In genomic region chr17:8223356-8224063, GRCh38 we compare ENCODE assay signal across 8 cellular contexts. TPM values are rescaled to one million over a fixed set of nuclear protein-coding genes. Genes with fewer than 3 reads are reported as not detected.
DNase-seq lines count a peak whose midpoint lies in the region; ATAC-seq, FAIRE-seq and TF ChIP-seq lines count a peak whose summit lies in the region.

No MANE protein-coding gene starts in this region.

- TF ChIP-seq EP300 in H1 (IDR thresholded peaks at IDR 0.05; ENCODE audit: borderline replicate concordance in 1 of 2, low read depth in 2 of 2, low read length in 2 of 2) = no peak

- H4K5ac ChIP-seq in H1 (ENCODE audit: insufficient read length, low read depth, low read length) = peak overlapping the region; percentile 74

- H2BK5ac ChIP-seq in H1 (ENCODE audit: low read depth, low read length) = peak overlapping the region; percentile 89

- no peak for FAIRE-seq in H1 (lab: Jason Lieb, UNC)

- TF ChIP-seq RAD21 in H1 (IDR thresholded peaks at IDR 0.05 in 1 of 2, conservative IDR thresholded peaks at IDR 0.05 in 1 of 2; ENCODE audit: low read depth in 2 of 2, low read length in 2 of 2) = peak in 1 of 2 experiments; percentile 7; a peak in 1 of 4 replicates

- peaks cover 2% of the 10 kb centered on the region for H3K27me3 Mint-ChIP-seq in mesothelial cell of epicardium (ENCODE audit: low read depth)

- no peak overlapping the region for H2BK20ac ChIP-seq in H1 (ENCODE audit: low read length)

- CTCF ChIA-PET in H1 (lab: Charles Lee; ENCODE audit: partially characterized antibody) = interaction anchor here (0.7 to 4.1 kb wide), 18 partner anchors 10 to 166 kb away, joined by 3 to 26 read pairs (median 3); partner anchors contain the start of gene SLC25A35

- no peaks in the 10 kb centered on the region for H3K79me1 ChIP-seq in H1 (ENCODE audit: low read depth, low read length)

- TF ChIP-seq POLR2A in H1 (IDR thresholded peaks at IDR 0.05; ENCODE audit: control extremely low read depth in 1 of 2, low read depth in 2 of 2, low read length in 2 of 2) = peak in 1 of 2 experiments; percentile 68; a peak in 1 of 3 replicates

- H4K20me1 ChIP-seq in BLaER1 (no peaks in the 10 kb centered on the region), H1 (replicated peaks in 1 of 2; ENCODE audit: control insufficient read depth in 1 of 2, insufficient read depth in 2 of 2, low read length in 2 of 2) (peaks cover 3 to 6% of the 10 kb centered on the region in 2 experiments)

- DNase-seq in NCI-H2171 (lab: John Stamatoyannopoulos, UW) (peak; percentile 55), H1 (ENCODE audit: low read depth in 1 of 2, low spot score in 2 of 2) (peak in 1 of 2 experiments; percentile 82), mesothelial cell of epicardium (ENCODE audit: low spot score in 2 of 2, unreplicated experiment in 2 of 2) (peak in 1 of 2 experiments; percentile 56), superior temporal gyrus (ENCODE audit: extremely low spot score) (peak; percentile 67)
- DNase-seq in activated CD4-positive, alpha-beta T cell treated with anti-CD3 and anti-CD28 coated beads, Interleukin-2, amount 50 U/mL, for 4 hours = peak; percentile 38 to 43

- H3K23me2 ChIP-seq in H1 (ENCODE audit: low read depth, low read length) = peaks cover 19% of the 10 kb centered on the region

- H3K23ac ChIP-seq in H1 (ENCODE audit: insufficient read length) = no peak overlapping the region

- H3K9me3 ChIP-seq in BLaER1 (no peaks in the 10 kb centered on the region), H1 (ENCODE audit: insufficient read depth in 2 of 2, low read depth in 1 of 2, low read length in 1 of 2) (no peaks in the 10 kb centered on the region)

- TF ChIP-seq CTCF in H1 (IDR thresholded peaks at IDR 0.05; ENCODE audit: control extremely low read depth in 1 of 3, insufficient read depth in 1 of 3, low read depth in 1 of 3, low read length in 3 of 3) (peak in 1 of 3 experiments; percentile 23; a peak in 1 of 4 replicates), mesothelial cell of epicardium (IDR thresholded peaks at IDR 0.05; ENCODE audit: unreplicated experiment) (no peak)

- H3K18ac ChIP-seq in H1 (ENCODE audit: extremely low read depth, low read length) = peak overlapping the region; percentile 96

- H3K9me3 Mint-ChIP-seq in mesothelial cell of epicardium = no peaks in the 10 kb centered on the region

- H3K4me3 ChIP-seq in BLaER1 (peak overlapping the region; percentile 72), H1 (ENCODE audit: extremely low read depth in 1 of 4, insufficient read depth in 2 of 4, low read depth in 3 of 4, low read length in 4 of 4) (peak overlapping the region; percentile 67 to 97 (median 88))

- peaks cover 21% of the 10 kb centered on the region for H3K4me1 Mint-ChIP-seq in mesothelial cell of epicardium

- ATAC-seq in GM21515 (IDR thresholded peaks at IDR 0.05; ENCODE audit: unreplicated experiment) (peak; percentile 8), GM18520 (IDR thresholded peaks at IDR 0.05; ENCODE audit: unreplicated experiment) (no peak)

- peak overlapping the region; percentile 88; the same call in 1 of the 2 replicates for H2BK15ac ChIP-seq in H1 (ENCODE audit: low read length)

- peak overlapping the region; percentile 59 for H2BK120ac ChIP-seq in H1 (replicated peaks; ENCODE audit: low read depth, low read length)

- H3K9ac ChIP-seq in BLaER1 (peak overlapping the region; percentile 91), H1 (replicated peaks in 1 of 4; ENCODE audit: extremely low read depth in 1 of 4, low read depth in 3 of 4, low read length in 3 of 4) (peak overlapping the region in 3 of 4 experiments; percentile 39 to 73 (median 73); a peak in 6 of 7 replicates)

- no peak overlapping the region for H3K14ac ChIP-seq in H1 (ENCODE audit: insufficient read length)

- H3K56ac ChIP-seq in H1 (replicated peaks; ENCODE audit: insufficient read length, low read depth, low read length) = peak overlapping the region; percentile 88

- peak overlapping the region; percentile 18; the same call in 1 of the 2 replicates for H2AFZ ChIP-seq in H1 (ENCODE audit: low read length)

- H3K27ac ChIP-seq in BLaER1 (peak overlapping the region; percentile 94), H1 (ENCODE audit: low read depth, low read length) (peak overlapping the region; percentile 84)

- peak overlapping the region; percentile 85 for H3K4me2 ChIP-seq in BLaER1
- peak overlapping the region; percentile 89 to 96 for H3K4me2 ChIP-seq in H1 (ENCODE audit: insufficient read depth in 1 of 2, low read depth in 2 of 2, low read length in 2 of 2)

- WGBS in H1 (ENCODE audit: extremely low coverage in 1 of 2, insufficient coverage in 1 of 2, insufficient read length in 1 of 2, insufficient replicate concordance in 2 of 2, low coverage in 1 of 2, low lambda C conversion rate in 2 of 2, missing lambda C conversion rate in 1 of 2), 2 experiments = 7% methylated on average over 26 of the region's 27 CpGs; no CpG with 5 or more reads in 1 of the 2 experiments

- H4K8ac ChIP-seq in H1 (ENCODE audit: extremely low read depth, insufficient read depth, low read length) = peak overlapping the region; percentile 74; the same call in 1 of the 2 replicates

- peak overlapping the region; percentile 100 for H3K27ac Mint-ChIP-seq in mesothelial cell of epicardium

- peak overlapping the region; percentile 99 for H3K4me3 Mint-ChIP-seq in mesothelial cell of epicardium

- POLR2A ChIA-PET in H1 (lab: Charles Lee; ENCODE audit: partially characterized antibody) = interaction anchor here (0.6 to 53.4 kb wide), 24 partner anchors 14 to 536 kb away, joined by 3 to 1521 read pairs (median 6); partner anchors contain the start of genes AURKB, BORCS6, CTC1 and KRABD2

- H4K91ac ChIP-seq in H1 (replicated peaks; ENCODE audit: insufficient read length, low read length) = peak overlapping the region; percentile 48

- no peaks in the 10 kb centered on the region for H3K79me2 ChIP-seq in H1 (ENCODE audit: control insufficient read depth in 1 of 2, insufficient read depth in 2 of 2, low read length in 2 of 2)

- peaks cover 1% of the 10 kb centered on the region for H3K36me3 Mint-ChIP-seq in mesothelial cell of epicardium

- H2BK12ac ChIP-seq in H1 (ENCODE audit: low read depth, low read length) = no peak overlapping the region

- H3K4me1 ChIP-seq in BLaER1 (peaks cover 56% of the 10 kb centered on the region), H1 (replicated peaks in 1 of 4; ENCODE audit: control insufficient read depth in 3 of 4, insufficient read depth in 4 of 4, low read length in 3 of 4) (peaks cover 0 to 15% (median 2%) of the 10 kb centered on the region in 4 experiments; a peak in 4 of 7 replicates)

- H3K27me3 ChIP-seq in BLaER1 = no peaks in the 10 kb centered on the region
- H3K27me3 ChIP-seq in H1 (replicated peaks in 1 of 4; ENCODE audit: control insufficient read depth in 3 of 4, extremely low read depth in 1 of 4, insufficient read depth in 3 of 4, low read length in 3 of 4) = no peaks in the 10 kb centered on the region

- no peak overlapping the region for H2AK5ac ChIP-seq in H1 (ENCODE audit: low read depth, low read length)

- peak overlapping the region; percentile 92 for H3K4ac ChIP-seq in H1 (replicated peaks; ENCODE audit: insufficient read length, low read depth, low read length)

- H3K36me3 ChIP-seq in BLaER1 (peaks cover 15% of the 10 kb centered on the region), H1 (ENCODE audit: control insufficient read depth in 2 of 4, insufficient read depth in 4 of 4, low read length in 3 of 4) (peaks cover 0 to 12% (median 3%) of the 10 kb centered on the region in 4 experiments; a peak in 4 of 8 replicates)

RNA-seq across cellular contexts. Expression of gene AURKB, which starts 13.1 kb away (rescaled TPM):
- 154 and 160 TPM in 2 replicates for total RNA-seq in H1 (2021; fragmentation: NEBNext Ultra II Directional; extraction: Animal tissue kit (Norgen Biotek cat#: 25700))
- polyA plus RNA-seq in H1 (2011; rRNA removed) = 102 and 171 TPM in 2 replicates
- polyA plus RNA-seq in H1 (2011; cell fraction: cytosol; rRNA removed) = 93.9 TPM
- polyA plus RNA-seq in H1 (2011; cell fraction: nucleus; rRNA removed) = 222 TPM
- polyA plus RNA-seq in H1 (2012, experiment 1 of 2) = 155 to 177 TPM (median 169 TPM) in 4 replicates
- 172 TPM for polyA plus RNA-seq in H1 (2012, experiment 2 of 2)
- 168 TPM for polyA plus RNA-seq in H1 (2013, experiment 1 of 2)
- 162 TPM for polyA plus RNA-seq in H1 (2013, experiment 2 of 2)
- 55.0 and 80.2 TPM in 2 replicates for polyA minus RNA-seq in H1 (2011; rRNA and poly(A)+ RNA removed)
- polyA minus RNA-seq in H1 (2011; cell fraction: cytosol; rRNA and poly(A)+ RNA removed) = 41.2 TPM
- polyA minus RNA-seq in H1 (2011; cell fraction: nucleus; rRNA and poly(A)+ RNA removed) = 80.6 TPM
- 33.1 to 37.4 TPM (median 37.3 TPM) in 3 replicates for total RNA-seq in mesothelial cell of epicardium

RNA-seq across cellular contexts. Expression of gene CTC1, which starts 24.3 kb away (rescaled TPM):
- total RNA-seq in H1 (2021; fragmentation: NEBNext Ultra II Directional; extraction: Animal tissue kit (Norgen Biotek cat#: 25700)) = 33.7 and 39.8 TPM in 2 replicates
- polyA plus RNA-seq in H1 (2011; rRNA removed) = 19.4 and 32.2 TPM in 2 replicates
- polyA plus RNA-seq in H1 (2011; cell fraction: cytosol; rRNA removed) = 13.3 TPM
- polyA plus RNA-seq in H1 (2011; cell fraction: nucleus; rRNA removed) = 112 TPM
- 12.8 to 17.3 TPM (median 14.4 TPM) in 4 replicates for polyA plus RNA-seq in H1 (2012, experiment 1 of 2)
- 6.4 TPM for polyA plus RNA-seq in H1 (2012, experiment 2 of 2)
- 13.0 TPM for polyA plus RNA-seq in H1 (2013, experiment 1 of 2)
- 12.3 TPM for polyA plus RNA-seq in H1 (2013, experiment 2 of 2)
- 36.9 and 45.5 TPM in 2 replicates for polyA minus RNA-seq in H1 (2011; rRNA and poly(A)+ RNA removed)
- polyA minus RNA-seq in H1 (2011; cell fraction: cytosol; rRNA and poly(A)+ RNA removed) = 11.2 TPM
- polyA minus RNA-seq in H1 (2011; cell fraction: nucleus; rRNA and poly(A)+ RNA removed) = 74.9 TPM
- total RNA-seq in mesothelial cell of epicardium = 45.1 to 52.9 TPM (median 50.6 TPM) in 3 replicates

RNA-seq across cellular contexts. Expression of gene PFAS, which starts 25.6 kb away (rescaled TPM):
- 238 and 248 TPM in 2 replicates for total RNA-seq in H1 (2021; fragmentation: NEBNext Ultra II Directional; extraction: Animal tissue kit (Norgen Biotek cat#: 25700))
- 88.4 and 120 TPM in 2 replicates for polyA plus RNA-seq in H1 (2011; rRNA removed)
- polyA plus RNA-seq in H1 (2011; cell fraction: cytosol; rRNA removed) = 82.0 TPM
- polyA plus RNA-seq in H1 (2011; cell fraction: nucleus; rRNA removed) = 363 TPM
- polyA plus RNA-seq in H1 (2012, experiment 1 of 2) = 107 to 119 TPM (median 115 TPM) in 4 replicates
- polyA plus RNA-seq in H1 (2012, experiment 2 of 2) = 124 TPM
- 71.8 TPM for polyA plus RNA-seq in H1 (2013, experiment 1 of 2)
- polyA plus RNA-seq in H1 (2013, experiment 2 of 2) = 62.8 TPM
- 219 and 271 TPM in 2 replicates for polyA minus RNA-seq in H1 (2011; rRNA and poly(A)+ RNA removed)
- polyA minus RNA-seq in H1 (2011; cell fraction: cytosol; rRNA and poly(A)+ RNA removed) = 89.1 TPM
- 167 TPM for polyA minus RNA-seq in H1 (2011; cell fraction: nucleus; rRNA and poly(A)+ RNA removed)
- 104 to 111 TPM (median 105 TPM) in 3 replicates for total RNA-seq in mesothelial cell of epicardium

RNA-seq across cellular contexts. Expression of gene BORCS6, which starts 33.5 kb away (rescaled TPM):
- 3.6 and 4.6 TPM in 2 replicates for total RNA-seq in H1 (2021; fragmentation: NEBNext Ultra II Directional; extraction: Animal tissue kit (Norgen Biotek cat#: 25700))
- polyA plus RNA-seq in H1 (2011; rRNA removed) = 3.3 and 3.8 TPM in 2 replicates
- 3.7 TPM for polyA plus RNA-seq in H1 (2011; cell fraction: cytosol; rRNA removed)
- polyA plus RNA-seq in H1 (2011; cell fraction: nucleus; rRNA removed) = 2.7 TPM
- 2.3 to 3.4 TPM (median 2.8 TPM) in 4 replicates for polyA plus RNA-seq in H1 (2012, experiment 1 of 2)
- 3.8 TPM for polyA plus RNA-seq in H1 (2012, experiment 2 of 2)
- 2.2 TPM for polyA plus RNA-seq in H1 (2013, experiment 1 of 2)
- 2.2 TPM for polyA plus RNA-seq in H1 (2013, experiment 2 of 2)
- polyA minus RNA-seq in H1 (2011; rRNA and poly(A)+ RNA removed) = 1.3 and 1.9 TPM in 2 replicates
- 3.7 TPM for polyA minus RNA-seq in H1 (2011; cell fraction: cytosol; rRNA and poly(A)+ RNA removed)
- 2.2 TPM for polyA minus RNA-seq in H1 (2011; cell fraction: nucleus; rRNA and poly(A)+ RNA removed)
- total RNA-seq in mesothelial cell of epicardium = 2.7 to 3.1 TPM (median 3.0 TPM) in 3 replicates

RNA-seq across cellular contexts. Expression of gene TMEM107, which starts 47.3 kb away (rescaled TPM):
- 17.3 and 17.9 TPM in 2 replicates for total RNA-seq in H1 (2021; fragmentation: NEBNext Ultra II Directional; extraction: Animal tissue kit (Norgen Biotek cat#: 25700))
- 21.4 and 21.5 TPM in 2 replicates for polyA plus RNA-seq in H1 (2011; rRNA removed)
- polyA plus RNA-seq in H1 (2011; cell fraction: cytosol; rRNA removed) = 16.0 TPM
- polyA plus RNA-seq in H1 (2011; cell fraction: nucleus; rRNA removed) = 16.9 TPM
- 8.9 to 12.0 TPM (median 9.6 TPM) in 4 replicates for polyA plus RNA-seq in H1 (2012, experiment 1 of 2)
- polyA plus RNA-seq in H1 (2012, experiment 2 of 2) = 8.0 TPM
- polyA plus RNA-seq in H1 (2013, experiment 1 of 2) = 9.6 TPM
- 10.3 TPM for polyA plus RNA-seq in H1 (2013, experiment 2 of 2)
- polyA minus RNA-seq in H1 (2011; rRNA and poly(A)+ RNA removed) = 37.4 and 44.0 TPM in 2 replicates
- 34.1 TPM for polyA minus RNA-seq in H1 (2011; cell fraction: cytosol; rRNA and poly(A)+ RNA removed)
- polyA minus RNA-seq in H1 (2011; cell fraction: nucleus; rRNA and poly(A)+ RNA removed) = 181 TPM
- total RNA-seq in mesothelial cell of epicardium = 22.0 to 23.2 TPM (median 22.6 TPM) in 3 replicates
